In genomic region chr3:48215876-48216275, GRCh38 we compare ENCODE assay signal across 13 cellular contexts.
A peak's percentile ranks its signal among the peaks of the same experiment; 100 is the strongest.
DNase-seq lines count a peak whose midpoint lies in the region; ATAC-seq and TF ChIP-seq lines count a peak whose summit lies in the region.
"Had no signal": no experiment of that assay in that cellular context is flagged by ENCODE, and none has a peak within 500 bp of the region (broad histone marks: within the 10 kb centered on the region; RNA-seq: fewer than 3 reads in every experiment).

No MANE protein-coding gene starts in this region.

- H3K27me3 ChIP-seq in HAP-1 (ENCODE audit: low read depth) (no peaks in the 10 kb centered on the region), stomach smooth muscle (ENCODE audit: control insufficient read depth in 1 of 2, insufficient read depth in 2 of 2, low read length in 2 of 2) (no peaks in the 10 kb centered on the region)

- no peak overlapping the region for H3K4me3 ChIP-seq in HAP-1
- H3K4me3 ChIP-seq in fibroblast of pulmonary artery (replicated peaks; ENCODE audit: low read depth, low read length) = no peak overlapping the region
- no peak overlapping the region for H3K4me3 ChIP-seq in stomach smooth muscle (ENCODE audit: low read length in 2 of 2)
- H3K4me3 ChIP-seq: SK-N-MC had no signal

- H3K4me1 ChIP-seq in HAP-1 (no peaks in the 10 kb centered on the region; the same call in 1 of the 2 replicates), stomach smooth muscle (ENCODE audit: control insufficient read depth, insufficient read depth, low read length) (peaks cover 19% of the 10 kb centered on the region)

- no peaks in the 10 kb centered on the region for H3K36me3 ChIP-seq in HAP-1 (replicated peaks)
- H3K36me3 ChIP-seq in stomach smooth muscle (ENCODE audit: control insufficient read depth in 2 of 2, insufficient read depth in 2 of 2, low read length in 2 of 2) = no peaks in the 10 kb centered on the region

- no peak overlapping the region for H3K9ac ChIP-seq in stomach smooth muscle (ENCODE audit: low read length in 2 of 2)

- H3K27ac ChIP-seq in stomach smooth muscle (ENCODE audit: low read length) = peak overlapping the region; percentile 53
- H3K27ac ChIP-seq: SK-N-MC had no signal

- no peaks in the 10 kb centered on the region for H3K9me3 ChIP-seq in HAP-1
- no peaks in the 10 kb centered on the region for H3K9me3 ChIP-seq in stomach smooth muscle (ENCODE audit: control insufficient read depth in 2 of 2, low read length in 2 of 2)

- DNase-seq in HAP-1 (ENCODE audit: low spot score in 2 of 2) (peak; percentile 23 to 50), fibroblast of pulmonary artery (ENCODE audit: low read depth) (peak; percentile 51), medulla oblongata (ENCODE audit: extremely low spot score) (peak; percentile 80), NCI-H2196 treated with DMSO at 0.1 percent for 48 hours (lab: John Stamatoyannopoulos, UW; ENCODE audit: unreplicated experiment) (no peak), DMS114 treated with DMSO at 0.1 percent for 48 hours (lab: John Stamatoyannopoulos, UW; ENCODE audit: unreplicated experiment) (no peak)
- DNase-seq in activated naive CD4-positive, alpha-beta T cell treated with anti-CD3 and anti-CD28 coated beads, Interleukin-2, amount 50 U/mL, for 16 hours = no peak
- DNase-seq: NCI-H2081; NK-92 treated with Interleukin-12 subunit alpha and Interleukin-12 subunit beta, amount 100 ng/mL, for 24 hours; small intestine had no signal

- no peak for ATAC-seq in HG03095 (IDR thresholded peaks at IDR 0.05; ENCODE audit: unreplicated experiment)
- ATAC-seq: HCT116 had no signal

- TF ChIP-seq CTCF in fibroblast of pulmonary artery (IDR thresholded peaks at IDR 0.05; ENCODE audit: low read length, missing control alignments) = no peak

- in situ Hi-C loops in HAP-1 (cut with MboI; ENCODE audit: low sequenced_read_pairs) = no loop called here

Comparison
In these comparisons a context has a peak if more than half of its experiments do, and no peak if none do; other contexts are left out.
1. DNase-seq: peak in HAP-1 (2 of 2), fibroblast of pulmonary artery (single experiment) and medulla oblongata (single experiment); none in NCI-H2196 treated with DMSO at 0.1 percent for 48 hours (single experiment), DMS114 treated with DMSO at 0.1 percent for 48 hours (single experiment) and activated naive CD4-positive, alpha-beta T cell treated with anti-CD3 and anti-CD28 coated beads, Interleukin-2, amount 50 U/mL, for 16 hours (single experiment).